ENCODE assay signal across 14 cellular contexts in the genomic region with DNA sequence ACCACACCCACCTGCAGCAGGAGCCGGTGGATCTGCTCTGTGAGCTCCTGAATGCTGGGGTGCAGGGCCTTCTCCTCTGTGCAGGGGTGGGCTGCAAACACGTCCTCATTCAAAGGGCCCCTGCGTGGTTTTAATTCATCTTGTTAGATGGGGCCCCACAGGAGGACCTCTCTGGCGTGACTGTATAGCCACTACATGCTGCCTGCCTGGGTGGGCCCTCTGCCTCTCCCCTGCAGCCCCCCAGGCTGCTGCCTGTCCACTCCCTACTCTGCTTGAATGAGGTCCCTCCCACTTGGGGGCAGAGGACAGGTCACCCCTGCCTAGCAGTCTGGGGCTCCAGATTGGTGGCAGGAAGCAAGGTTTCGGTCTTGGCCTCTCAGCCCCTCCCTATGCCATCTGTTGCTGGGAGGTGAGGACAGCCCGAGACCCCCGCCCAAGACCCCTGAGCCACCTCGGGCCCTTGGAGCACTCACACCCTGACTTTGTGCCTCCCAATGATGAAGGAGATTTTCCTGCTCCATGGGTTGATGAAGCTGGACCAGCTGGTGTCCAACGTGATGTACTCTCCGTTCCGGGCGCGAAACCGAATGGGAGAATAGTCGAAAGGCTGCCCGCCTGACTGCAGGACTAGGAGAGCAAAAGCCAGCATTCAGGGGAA.
"Had no signal": no experiment of that assay in that cellular context is flagged by ENCODE, and none has a peak within 500 bp of the region (broad histone marks: within the 10 kb centered on the region; RNA-seq: fewer than 3 reads in every experiment).

No MANE protein-coding gene starts in this region.

- H3K9me3 ChIP-seq: adrenal gland, colonic mucosa, right atrium auricular region, transverse colon had no signal

- DNase-seq: activated CD4-positive, alpha-beta T cell treated with anti-CD3 and anti-CD28 coated beads, Interleukin-2, amount 50 U/mL, for 48 hours; activated naive CD4-positive, alpha-beta T cell treated with anti-CD3 and anti-CD28 coated beads for 36 hours; adrenal gland; caudate nucleus; colonic mucosa; naive thymus-derived CD4-positive, alpha-beta T cell; small intestine; stimulated activated CD4-positive, alpha-beta T cell treated with anti-CD3 and anti-CD28 coated beads, Interleukin-4, amount 100 ng/mL, for 4 hours; stimulated activated CD8-positive, alpha-beta memory T cell treated with anti-CD3 and anti-CD28 coated beads, Interleukin-4, amount 100 ng/mL, for 48 hours; stimulated activated naive CD8-positive, alpha-beta T cell treated with anti-CD3 and anti-CD28 coated beads, Interleukin-15, Interleukin-2, amounts not matched to agents 100 U/mL and 50 U/mL, for 24 hours; T-cell; transverse colon had no signal

- H3K4me3 ChIP-seq: adrenal gland, colonic mucosa, lung, right atrium auricular region, transverse colon had no signal

- H3K27me3 ChIP-seq: adrenal gland, colonic mucosa, right atrium auricular region, transverse colon had no signal

- H3K27ac ChIP-seq: colonic mucosa had no signal
